In the genomic region with DNA sequence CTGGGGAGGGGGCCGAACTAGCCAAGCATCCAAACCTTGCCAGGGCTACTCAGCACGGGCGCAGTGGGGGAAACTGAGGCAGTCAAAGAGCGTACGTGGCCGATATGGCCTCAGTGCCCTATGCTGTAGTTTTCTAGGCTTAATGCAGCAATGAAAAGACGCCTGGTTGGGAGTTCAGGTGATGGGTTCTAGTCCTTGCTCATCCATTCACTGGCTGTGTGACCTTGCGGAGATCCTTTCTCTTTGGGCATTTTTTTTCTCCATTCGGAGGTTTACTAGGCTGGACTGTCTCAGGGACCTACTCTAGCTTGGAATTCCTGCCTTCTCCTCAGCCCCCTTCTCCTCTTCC, we compare ENCODE assay signal across 8 cellular contexts. TPM values are rescaled to one million over a fixed set of nuclear protein-coding genes. Genes with fewer than 3 reads are reported as not detected.
DNase-seq lines count a peak whose midpoint lies in the region; ATAC-seq and TF ChIP-seq lines count a peak whose summit lies in the region.

No MANE protein-coding gene starts in this region.

- H3K36me3 ChIP-seq in naive thymus-derived CD4-positive, alpha-beta T cell (ENCODE audit: control insufficient read depth in 2 of 3, insufficient read depth in 3 of 3, low read length in 3 of 3), result peaks cover 0 to 19% (median 0%) of the 10 kb centered on the region in 3 experiments

- H3K27ac ChIP-seq in cingulate gyrus (ENCODE audit: low read depth, low read length), result peak overlapping the region; percentile 98
- peak overlapping the region; percentile 100 for H3K27ac ChIP-seq in naive thymus-derived CD4-positive, alpha-beta T cell (ENCODE audit: low read depth, low read length)

- H3K4me1 ChIP-seq in naive thymus-derived CD4-positive, alpha-beta T cell (ENCODE audit: control insufficient read depth in 2 of 2, insufficient read depth in 2 of 2, low read length in 2 of 2), result peaks cover 20 to 21% of the 10 kb centered on the region in 2 donors

- peaks cover 19 to 30% (median 24%) of the 10 kb centered on the region in 7 donors for H3K4me1 Mint-ChIP-seq in naive thymus-derived CD4-positive, alpha-beta T cell

- H3K9me3 ChIP-seq in naive thymus-derived CD4-positive, alpha-beta T cell (ENCODE audit: control insufficient read depth in 2 of 3, low read length in 3 of 3), result no peaks in the 10 kb centered on the region

- CTCF ChIA-PET in naive thymus-derived CD4-positive, alpha-beta T cell (lab: Charles Lee), result interaction anchor here (1.0 to 7.4 kb wide), 3 partner anchors 16 to 41 kb away, joined by 3 to 86 read pairs (median 4); no protein-coding TSS in a partner anchor

- H3K4me3 ChIP-seq in AG10803 (ENCODE audit: low read length), result peak overlapping the region; percentile 100
- peak overlapping the region; percentile 100 for H3K4me3 ChIP-seq in naive thymus-derived CD4-positive, alpha-beta T cell (ENCODE audit: low read length)

- no peak for ATAC-seq in naive thymus-derived CD4-positive, alpha-beta T cell

- peak overlapping the region; percentile 85 to 98 (median 93) for H3K27ac Mint-ChIP-seq in naive thymus-derived CD4-positive, alpha-beta T cell

- DNase-seq in AG10803 (ENCODE audit: low read depth) (no peak), LHCN-M2 (ENCODE audit: low read depth) (peak; percentile 5), GM03348 (ENCODE audit: low spot score) (no peak), KG1 (lab: John Stamatoyannopoulos, UW) (no peak), NCI-H2081 treated with DMSO at 0.1 percent for 48 hours (lab: John Stamatoyannopoulos, UW) (no peak)
- no peak for DNase-seq in naive thymus-derived CD4-positive, alpha-beta T cell
- DNase-seq in activated CD4-positive, alpha-beta T cell treated with anti-CD3 and anti-CD28 coated beads for 4 hours, result no peak

- H3K4me3 Mint-ChIP-seq in naive thymus-derived CD4-positive, alpha-beta T cell, result peak overlapping the region; percentile 81 to 92 (median 88)

- no peaks in the 10 kb centered on the region for H3K27me3 Mint-ChIP-seq in naive thymus-derived CD4-positive, alpha-beta T cell

- POLR2A ChIA-PET in naive thymus-derived CD4-positive, alpha-beta T cell (lab: Charles Lee), result interaction anchor here (0.8 to 5.3 kb wide), 7 partner anchors 10 to 996 kb away, joined by 3 to 63 read pairs (median 5); no protein-coding TSS in a partner anchor

- intact Hi-C loops in naive thymus-derived CD4-positive, alpha-beta T cell (cut with micrococcal nuclease), result loop anchor here (1.0 to 5.0 kb wide), 5 partner anchors 10 to 48 kb away; partner anchors contain the start of genes ENTREP3 (in 1 of the 2), KRTCAP2 (in 1 of the 2) and TRIM46 (in 1 of the 2)

- peaks cover 0 to 4% (median 0%) of the 10 kb centered on the region in 5 donors for H3K36me3 Mint-ChIP-seq in naive thymus-derived CD4-positive, alpha-beta T cell

- H3K27me3 ChIP-seq in naive thymus-derived CD4-positive, alpha-beta T cell (ENCODE audit: control insufficient read depth in 2 of 2, insufficient read depth in 2 of 2, low read length in 2 of 2), result no peaks in the 10 kb centered on the region

- H3K9me3 Mint-ChIP-seq in naive thymus-derived CD4-positive, alpha-beta T cell, result peaks cover 0 to 1% (median 0%) of the 10 kb centered on the region in 11 donors

- no peak for TF ChIP-seq CTCF in AG10803 (conservative IDR thresholded peaks at IDR 0.05; ENCODE audit: low read length)

RNA-seq across cellular contexts. Expression of gene MTX1, which starts 0.9 kb away (rescaled TPM):
- 47.6 and 49.1 TPM in 2 replicates for total RNA-seq in LHCN-M2 (2014; rRNA removed)
- 66.7 TPM for polyA plus RNA-seq in LHCN-M2 (2012)
- total RNA-seq in naive thymus-derived CD4-positive, alpha-beta T cell, result 10 to 100 TPM; 19.5 to 40.8 (median 22.0) TPM
- 10 to 100 TPM; 48.9 to 49.9 TPM for polyA plus RNA-seq in naive thymus-derived CD4-positive, alpha-beta T cell

RNA-seq across cellular contexts. Expression of gene THBS3, which starts 1.6 kb away (rescaled TPM):
- total RNA-seq in LHCN-M2 (2014; rRNA removed), result 17.4 and 26.4 TPM in 2 replicates
- 14.6 TPM for polyA plus RNA-seq in LHCN-M2 (2012)
- total RNA-seq in naive thymus-derived CD4-positive, alpha-beta T cell, result 10 to 100 TPM; 26.0 to 35.9 (median 28.1) TPM
- 1 to 10 TPM in 1 of 2 donors, under 1 TPM in 1; 0.87 to 2.6 TPM for polyA plus RNA-seq in naive thymus-derived CD4-positive, alpha-beta T cell

RNA-seq across cellular contexts. Expression of gene TRIM46, which starts 35.7 kb away (rescaled TPM):
- total RNA-seq in LHCN-M2 (2014; rRNA removed), result 3.1 and 3.3 TPM in 2 replicates
- polyA plus RNA-seq in LHCN-M2 (2012), result 2.5 TPM
- 10 to 100 TPM in 1 of 5 experiments, 1 to 10 TPM in 4; 3.5 to 21.9 (median 4.1) TPM for total RNA-seq in naive thymus-derived CD4-positive, alpha-beta T cell
- 1 to 10 TPM in 1 of 2 donors, under 1 TPM in 1; 0.69 to 1.3 TPM for polyA plus RNA-seq in naive thymus-derived CD4-positive, alpha-beta T cell

RNA-seq across cellular contexts. Expression of gene KRTCAP2, which starts 36.2 kb away (rescaled TPM):
- 95.3 and 96.7 TPM in 2 replicates for total RNA-seq in LHCN-M2 (2014; rRNA removed)
- 306 TPM for polyA plus RNA-seq in LHCN-M2 (2012)
- 100 to 1,000 TPM in 4 of 5 experiments, 10 to 100 TPM in 1; 97.4 to 236 (median 155) TPM for total RNA-seq in naive thymus-derived CD4-positive, alpha-beta T cell
- polyA plus RNA-seq in naive thymus-derived CD4-positive, alpha-beta T cell, result 100 to 1,000 TPM; 450 to 469 TPM

RNA-seq across cellular contexts. Expression of gene ENTREP3, which starts 45.9 kb away (rescaled TPM):
- total RNA-seq in LHCN-M2 (2014; rRNA removed), result 7.8 and 15.6 TPM in 2 replicates
- 29.3 TPM for polyA plus RNA-seq in LHCN-M2 (2012)
- 10 to 100 TPM in 4 of 5 experiments, 1 to 10 TPM in 1; 8.2 to 24.3 (median 13.8) TPM for total RNA-seq in naive thymus-derived CD4-positive, alpha-beta T cell
- 1 to 10 TPM; 1.8 to 2.0 TPM for polyA plus RNA-seq in naive thymus-derived CD4-positive, alpha-beta T cell
